In genomic region chr21:18373631-18374030, GRCh38 we compare ENCODE assay signal across 24 cellular contexts. TPM values are rescaled to one million over a fixed set of nuclear protein-coding genes. Genes with fewer than 3 reads are reported as not detected.
"Had no signal": no experiment of that assay in that cellular context is flagged by ENCODE, and none has a peak within 500 bp of the region (broad histone marks: within the 10 kb centered on the region; RNA-seq: fewer than 3 reads in every experiment).

No MANE protein-coding gene starts in this region.

- H2AFZ ChIP-seq: hepatocyte had no signal

- H3K27ac ChIP-seq: colonic mucosa, esophagus squamous epithelium, hepatocyte, stomach, thoracic aorta, transverse colon had no signal

- H3K27me3 ChIP-seq: colonic mucosa, esophagus squamous epithelium, hepatocyte, stomach, transverse colon had no signal

- H3K36me3 ChIP-seq: colonic mucosa, esophagus squamous epithelium, stomach, thoracic aorta, transverse colon had no signal

- H3K4me1 ChIP-seq: colonic mucosa, esophagus squamous epithelium, stomach, transverse colon had no signal

- H3K9me3 ChIP-seq: colonic mucosa, esophagus squamous epithelium, mucosa of descending colon, stomach, thoracic aorta, transverse colon had no signal

- H3K4me3 ChIP-seq: colonic mucosa, esophagus squamous epithelium, hepatocyte, mucosa of descending colon, stomach, thoracic aorta, transverse colon had no signal

- ATAC-seq: mucosa of descending colon, natural killer cell, sciatic nerve had no signal

- H3K4me2 ChIP-seq: hepatocyte had no signal

- H3K79me2 ChIP-seq: hepatocyte had no signal

- DNase-seq: colonic mucosa; dermis blood vessel endothelial cell; esophagus squamous epithelium; foreskin fibroblast; head of caudate nucleus; kidney; mammary epithelial cell; mucosa of descending colon; natural killer cell; posterior cingulate gyrus; small intestine; stimulated activated CD4-positive, alpha-beta T cell treated with anti-CD3 and anti-CD28 coated beads, Interleukin-12 subunit alpha, Interleukin-12 subunit beta, amount 100 ng/mL, for 4 hours; stimulated activated naive CD4-positive, alpha-beta T cell; stomach; substantia nigra; transverse colon had no signal

RNA-seq across cellular contexts. Expression of gene TMPRSS15, which starts 30.0 kb away (rescaled TPM):
- total RNA-seq: colonic mucosa, dermis blood vessel endothelial cell, epithelial cell of proximal tubule, esophagus squamous epithelium, kidney, liver, mammary epithelial cell, mucosa of descending colon, natural killer cell, neural crest cell, pulmonary artery endothelial cell, sciatic nerve, stomach, thoracic aorta, transverse colon, ureter had no signal
- polyA plus RNA-seq: hepatocyte, liver, mammary epithelial cell, stomach had no signal
